ENCODE assay signal across 8 cellular contexts in genomic region chr5:145936401-145937131, GRCh38. TPM values are rescaled to one million over a fixed set of nuclear protein-coding genes. Genes with fewer than 3 reads are reported as not detected.
DNase-seq lines count a peak whose midpoint lies in the region; ATAC-seq lines count a peak whose summit lies in the region.

A gene with protein sequence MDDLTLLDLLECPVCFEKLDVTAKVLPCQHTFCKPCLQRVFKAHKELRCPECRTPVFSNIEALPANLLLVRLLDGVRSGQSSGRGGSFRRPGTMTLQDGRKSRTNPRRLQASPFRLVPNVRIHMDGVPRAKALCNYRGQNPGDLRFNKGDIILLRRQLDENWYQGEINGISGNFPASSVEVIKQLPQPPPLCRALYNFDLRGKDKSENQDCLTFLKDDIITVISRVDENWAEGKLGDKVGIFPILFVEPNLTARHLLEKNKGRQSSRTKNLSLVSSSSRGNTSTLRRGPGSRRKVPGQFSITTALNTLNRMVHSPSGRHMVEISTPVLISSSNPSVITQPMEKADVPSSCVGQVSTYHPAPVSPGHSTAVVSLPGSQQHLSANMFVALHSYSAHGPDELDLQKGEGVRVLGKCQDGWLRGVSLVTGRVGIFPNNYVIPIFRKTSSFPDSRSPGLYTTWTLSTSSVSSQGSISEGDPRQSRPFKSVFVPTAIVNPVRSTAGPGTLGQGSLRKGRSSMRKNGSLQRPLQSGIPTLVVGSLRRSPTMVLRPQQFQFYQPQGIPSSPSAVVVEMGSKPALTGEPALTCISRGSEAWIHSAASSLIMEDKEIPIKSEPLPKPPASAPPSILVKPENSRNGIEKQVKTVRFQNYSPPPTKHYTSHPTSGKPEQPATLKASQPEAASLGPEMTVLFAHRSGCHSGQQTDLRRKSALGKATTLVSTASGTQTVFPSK (plus strand): TSS chr5:145936578. CDS start chr5:145937929, 1,351 bp downstream.

- no peak within 1 kb of the TSS for H2BK15ac ChIP-seq in mesenchymal stem cell (ENCODE audit: low read depth, poor library complexity, severe bottlenecking)

- H2BK12ac ChIP-seq in mesenchymal stem cell (ENCODE audit: low read length in 2 of 2), result peak within 1 kb of the TSS in 1 of 2 experiments; percentile 91

- peak within 1 kb of the TSS; percentile 69 to 89 for H3K18ac ChIP-seq in mesenchymal stem cell (ENCODE audit: low read depth in 1 of 2, low read length in 2 of 2)

- no peak within 1 kb of the TSS for H3K23ac ChIP-seq in mesenchymal stem cell (ENCODE audit: low read length in 2 of 2)

- H4K8ac ChIP-seq in mesenchymal stem cell (ENCODE audit: low read length), result no peak within 1 kb of the TSS

- no peaks in the 10 kb centered on the region for H3K9me3 Mint-ChIP-seq in activated CD4-positive, alpha-beta T cell treated with anti-CD3 and anti-CD28 coated beads, Interleukin-2, amount 10 ng/mL, durations not matched to agents 24 days and 14 days
- H3K9me3 Mint-ChIP-seq in effector memory CD8-positive, alpha-beta T cell, result no peaks in the 10 kb centered on the region

- H3K27ac Mint-ChIP-seq in activated CD4-positive, alpha-beta T cell treated with anti-CD3 and anti-CD28 coated beads, Interleukin-2, amount 10 ng/mL, durations not matched to agents 24 days and 14 days, result peak within 1 kb of the TSS; percentile 48
- no peak within 1 kb of the TSS for H3K27ac Mint-ChIP-seq in effector memory CD8-positive, alpha-beta T cell

- H3K27me3 ChIP-seq in mesenchymal stem cell (ENCODE audit: control insufficient read depth in 1 of 2, insufficient read depth in 1 of 2, low read length in 2 of 2) (no peaks in the 10 kb centered on the region), thymus (ENCODE audit: control insufficient read depth, insufficient read depth) (no peaks in the 10 kb centered on the region)

- no peak within 1 kb of the TSS for H3K27ac ChIP-seq in SK-N-MC
- H3K27ac ChIP-seq in mesenchymal stem cell (ENCODE audit: low read length, poor library complexity, severe bottlenecking), result peak within 1 kb of the TSS; percentile 96
- H3K27ac ChIP-seq in thymus (ENCODE audit: low read depth), result peak within 1 kb of the TSS; percentile 46

- intact Hi-C loops in activated CD4-positive, alpha-beta T cell treated with anti-CD3 and anti-CD28 coated beads, Interleukin-2, amount 10 ng/mL, durations not matched to agents 24 days and 14 days (cut with micrococcal nuclease), result loop anchor here (1.0 to 5.0 kb wide), 2 partner anchors 10 to 41 kb away; no protein-coding TSS in a partner anchor

- ATAC-seq in effector memory CD8-positive, alpha-beta T cell (replicated peaks), result peak; percentile 62
- no peak for ATAC-seq in HG03520 (IDR thresholded peaks at IDR 0.05; ENCODE audit: unreplicated experiment)
- no peak for ATAC-seq in HG03571 (IDR thresholded peaks at IDR 0.05; ENCODE audit: unreplicated experiment)

- no peak within 1 kb of the TSS for H2AK5ac ChIP-seq in mesenchymal stem cell (ENCODE audit: low read length, severe bottlenecking)

- DNase-seq in activated CD4-positive, alpha-beta T cell treated with anti-CD3 and anti-CD28 coated beads, Interleukin-2, amount 10 ng/mL, durations not matched to agents 24 days and 14 days, result peak; percentile 74
- DNase-seq in activated CD4-positive, alpha-beta T cell treated with anti-CD3 and anti-CD28 coated beads for 4 hours, result no peak
- DNase-seq in SK-N-MC (ENCODE audit: low read depth, low spot score) (no peak), mesenchymal stem cell (peak; percentile 74)
- DNase-seq in effector memory CD8-positive, alpha-beta T cell, result no peak

- H3K36me3 ChIP-seq in SK-N-MC (ENCODE audit: insufficient read depth, low read length) (no peaks in the 10 kb centered on the region), mesenchymal stem cell (ENCODE audit: control insufficient read depth in 1 of 2, insufficient read depth in 2 of 2, low read depth in 1 of 2, low read length in 2 of 2) (no peaks in the 10 kb centered on the region), thymus (ENCODE audit: control insufficient read depth, insufficient read depth) (no peaks in the 10 kb centered on the region)

- WGBS in mesenchymal stem cell, result under 1% methylated on average over 27 of the region's 28 CpGs
- WGBS in thymus, result 12% methylated on average over 28 of the region's 28 CpGs

- H3K27me3 Mint-ChIP-seq in activated CD4-positive, alpha-beta T cell treated with anti-CD3 and anti-CD28 coated beads, Interleukin-2, amount 10 ng/mL, durations not matched to agents 24 days and 14 days, result peaks cover 62% of the 10 kb centered on the region
- peaks cover 30 to 41% of the 10 kb centered on the region in 2 donors for H3K27me3 Mint-ChIP-seq in effector memory CD8-positive, alpha-beta T cell

- H4K91ac ChIP-seq in mesenchymal stem cell (ENCODE audit: low read length), result no peak within 1 kb of the TSS

- peak within 1 kb of the TSS; percentile 73 for H3K4me3 Mint-ChIP-seq in activated CD4-positive, alpha-beta T cell treated with anti-CD3 and anti-CD28 coated beads, Interleukin-2, amount 10 ng/mL, durations not matched to agents 24 days and 14 days
- peak within 1 kb of the TSS; percentile 0 to 65 for H3K4me3 Mint-ChIP-seq in effector memory CD8-positive, alpha-beta T cell

- peak within 1 kb of the TSS; percentile 48 for H3K4me3 ChIP-seq in SK-N-MC
- H3K4me3 ChIP-seq in mesenchymal stem cell (ENCODE audit: insufficient read depth in 1 of 2, low read depth in 1 of 2, low read length in 2 of 2), result peak within 1 kb of the TSS; percentile 56 to 82
- no peak within 1 kb of the TSS for H3K4me3 ChIP-seq in thymus (ENCODE audit: low read length)

- peak within 1 kb of the TSS; percentile 53 for H2BK5ac ChIP-seq in mesenchymal stem cell (ENCODE audit: low read depth, low read length, poor library complexity, severe bottlenecking)

- H3K4ac ChIP-seq in mesenchymal stem cell (ENCODE audit: low read depth in 1 of 2, low read length in 2 of 2), result no peak within 1 kb of the TSS

- H2AFZ ChIP-seq in mesenchymal stem cell (ENCODE audit: low read depth, low read length), result peak within 1 kb of the TSS; percentile 55

- peaks cover 3% of the 10 kb centered on the region for H3K79me1 ChIP-seq in mesenchymal stem cell (replicated peaks; ENCODE audit: low read length, poor library complexity, severe bottlenecking)

- H3K36me3 Mint-ChIP-seq in activated CD4-positive, alpha-beta T cell treated with anti-CD3 and anti-CD28 coated beads, Interleukin-2, amount 10 ng/mL, durations not matched to agents 24 days and 14 days (ENCODE audit: low read depth), result no peaks in the 10 kb centered on the region
- no peaks in the 10 kb centered on the region for H3K36me3 Mint-ChIP-seq in effector memory CD8-positive, alpha-beta T cell (ENCODE audit: insufficient read depth)

- H2BK120ac ChIP-seq in mesenchymal stem cell (ENCODE audit: low read depth, low read length), result no peak within 1 kb of the TSS

- no peak within 1 kb of the TSS for H3K9ac ChIP-seq in SK-N-MC (ENCODE audit: insufficient read length)
- peak within 1 kb of the TSS; percentile 75 for H3K9ac ChIP-seq in mesenchymal stem cell (ENCODE audit: low read length)

- H3K9me3 ChIP-seq in SK-N-MC (ENCODE audit: low read depth, low read length), result no peaks in the 10 kb centered on the region
- no peaks in the 10 kb centered on the region for H3K9me3 ChIP-seq in mesenchymal stem cell (ENCODE audit: control insufficient read depth, low read length)
- H3K9me3 ChIP-seq in thymus (ENCODE audit: control insufficient read depth), result no peaks in the 10 kb centered on the region

- H3K4me1 Mint-ChIP-seq in activated CD4-positive, alpha-beta T cell treated with anti-CD3 and anti-CD28 coated beads, Interleukin-2, amount 10 ng/mL, durations not matched to agents 24 days and 14 days, result peaks cover 21% of the 10 kb centered on the region
- peaks cover 6 to 9% of the 10 kb centered on the region in 2 donors for H3K4me1 Mint-ChIP-seq in effector memory CD8-positive, alpha-beta T cell (ENCODE audit: low read depth in 2 of 2)

- H3K14ac ChIP-seq in mesenchymal stem cell (ENCODE audit: low read length in 2 of 2), result peak within 1 kb of the TSS in 1 of 2 experiments; percentile 83

- H3K4me1 ChIP-seq in mesenchymal stem cell (ENCODE audit: control insufficient read depth, insufficient read depth, low read depth, low read length), result peaks cover 9% of the 10 kb centered on the region
- no peaks in the 10 kb centered on the region for H3K4me1 ChIP-seq in thymus (ENCODE audit: control insufficient read depth, insufficient read depth, low read length)

- peak within 1 kb of the TSS; percentile 89 for H3K4me2 ChIP-seq in mesenchymal stem cell (ENCODE audit: low read length, poor library complexity, severe bottlenecking)

RNA-seq across cellular contexts. Expression of the gene that starts here (rescaled TPM):
- total RNA-seq in activated CD4-positive, alpha-beta T cell treated with anti-CD3 and anti-CD28 coated beads, Interleukin-2, amount 10 ng/mL, durations not matched to agents 24 days and 14 days, result 0.02 and 0.05 TPM in 2 replicates
- 1.3 TPM for polyA plus RNA-seq in mesenchymal stem cell (2013, experiment 1 of 2)
- 1.00 TPM for polyA plus RNA-seq in mesenchymal stem cell (2013, experiment 2 of 2)
- 2.4 TPM for polyA plus RNA-seq in thymus

Comparison
In these comparisons a context has a peak if more than half of its experiments do, and no peak if none do; other contexts are left out.
1. Peak in DNase-seq in activated CD4-positive, alpha-beta T cell treated with anti-CD3 and anti-CD28 coated beads, Interleukin-2, amount 10 ng/mL, durations not matched to agents 24 days and 14 days; RNA of the gene not detected or under 1 TPM.